1 cellular context compared by ENCODE assay signal in genomic region chr6:63558270-63558669, GRCh38.
TF ChIP-seq lines count a peak whose summit lies in the region.

No MANE protein-coding gene starts in this region.

TF ChIP-seq in HepG2, 621 proteins besides CTCF, POLR2A, EP300 and RAD21:
- TF ChIP-seq NFAT5 (CRISPR knock-in tag; IDR thresholded peaks at IDR 0.05) (no peak), RBM22 (optimal IDR thresholded peaks at IDR 0.05; ENCODE audit: low read length) (peak; percentile 62)
TF ChIP-seq in HepG2: peak in this region for 1.
